In genomic region chr1:107599220-107599619, GRCh38 we compare ENCODE assay signal across 18 cellular contexts.
"Had no signal": no experiment of that assay in that cellular context is flagged by ENCODE, and none has a peak within 500 bp of the region (broad histone marks: within the 10 kb centered on the region; RNA-seq: fewer than 3 reads in every experiment).

No MANE protein-coding gene starts in this region.

- H3K4me3 Mint-ChIP-seq: central memory CD8-positive, alpha-beta T cell had no signal

- H3K4me1 ChIP-seq: colonic mucosa, left ventricle myocardium inferior, prostate gland, right atrium auricular region, thyroid gland had no signal

- H3K27me3 Mint-ChIP-seq: central memory CD8-positive, alpha-beta T cell had no signal

- ATAC-seq: activated CD4-positive, CD25-positive, alpha-beta regulatory T cell treated with anti-CD3 and anti-CD28 coated beads, Interleukin-2, amount 50 U/mL, for 24 hours had no signal

- H3K4me3 ChIP-seq: colonic mucosa, left ventricle myocardium inferior, prostate gland, right atrium auricular region, thyroid gland had no signal

- H3K9me3 Mint-ChIP-seq: central memory CD8-positive, alpha-beta T cell had no signal

- DNase-seq: activated CD4-positive, alpha-beta T cell treated with anti-CD3 and anti-CD28 coated beads, Interleukin-2, amount 50 U/mL, for 1 hour; activated CD8-positive, alpha-beta memory T cell treated with anti-CD3 and anti-CD28 coated beads, Interleukin-2, amount 50 U/mL, for 48 hours; activated effector memory CD4-positive, alpha-beta T cell treated with anti-CD3 and anti-CD28 coated beads, Interleukin-2, amount 50 U/mL, for 16 hours; activated naive CD4-positive, alpha-beta T cell treated with anti-CD3 and anti-CD28 coated beads, Interleukin-2, amount 50 U/mL, for 16 hours; activated T-cell treated with anti-CD3 and anti-CD28 coated beads, Interleukin-2, amount 50 U/mL, for 48 hours; aorta; colonic mucosa; head of caudate nucleus; left ventricle myocardium inferior; mammary epithelial cell; stimulated activated CD4-positive, alpha-beta T cell treated with anti-CD3 and anti-CD28 coated beads, Interleukin-2, amount 100 ng/mL, for 24 hours; stimulated activated naive CD4-positive, alpha-beta T cell treated with Interleukin-2 at 50 U/mL for 16 hours; T1000; thyroid gland had no signal

- H3K27me3 ChIP-seq: colonic mucosa, right atrium auricular region, thyroid gland had no signal

- H3K9me3 ChIP-seq: colonic mucosa, left ventricle myocardium inferior, prostate gland, right atrium auricular region, thyroid gland had no signal

- H3K36me3 ChIP-seq: colonic mucosa, left ventricle myocardium inferior, prostate gland, right atrium auricular region, thyroid gland had no signal

- H3K27ac ChIP-seq: colonic mucosa, left ventricle myocardium inferior, prostate gland, right atrium auricular region, thyroid gland had no signal
